In genomic region chrX:7133036-7133412, GRCh38 we compare ENCODE assay signal across 1 cellular context.
TF ChIP-seq lines count a peak whose summit lies in the region.

No MANE protein-coding gene starts in this region.

TF ChIP-seq in GM12878, 131 proteins besides CTCF, POLR2A, EP300 and RAD21:
- TF ChIP-seq SKIL (IDR thresholded peaks at IDR 0.05; ENCODE audit: low read depth, poor library complexity, severe bottlenecking) = no peak
- TF ChIP-seq ZNF24 (IDR thresholded peaks at IDR 0.05) = no peak
- no peak for TF ChIP-seq KDM1A (IDR thresholded peaks at IDR 0.05; ENCODE audit: borderline replicate concordance)
- no peak for TF ChIP-seq SPI1 (IDR thresholded peaks at IDR 0.05; ENCODE audit: borderline replicate concordance, insufficient read depth, low read depth, low read length)
- TF ChIP-seq NR2F1 (conservative IDR thresholded peaks at IDR 0.05) = peak; percentile 49; the same call in 1 of the 2 replicates
- no peak for TF ChIP-seq NRF1 (conservative IDR thresholded peaks at IDR 0.05; ENCODE audit: low read depth, low read length)
- no peak for TF ChIP-seq LARP7 (IDR thresholded peaks at IDR 0.05)
- no peak for TF ChIP-seq TCF12 (IDR thresholded peaks at IDR 0.05; ENCODE audit: low read depth, low read length)
TF ChIP-seq in GM12878: peak in this region for 1.
